In genomic region chr14:35158491-35158890, GRCh38 we compare ENCODE assay signal across 26 cellular contexts.
"Had no signal": no experiment of that assay in that cellular context is flagged by ENCODE, and none has a peak within 500 bp of the region (broad histone marks: within the 10 kb centered on the region; RNA-seq: fewer than 3 reads in every experiment).

No MANE protein-coding gene starts in this region.

- H3K27me3 Mint-ChIP-seq: activated CD4-positive, alpha-beta memory T cell treated with anti-CD3 and anti-CD28 coated beads, Interleukin-2, amount 10 ng/mL, durations not matched to agents 7 days and 5 days; activated CD4-positive, alpha-beta T cell treated with anti-CD3 and anti-CD28 coated beads, Interleukin-2, amount 10 ng/mL, durations not matched to agents 7 days and 5 days; activated T-cell treated with anti-CD3 and anti-CD28 coated beads, Interleukin-2, amount 50 U/mL, for 24 hours; naive B cell had no signal

- H3K4me1 ChIP-seq: testis, uterus had no signal

- H3K27ac Mint-ChIP-seq: activated CD4-positive, alpha-beta memory T cell treated with anti-CD3 and anti-CD28 coated beads, Interleukin-2, amount 10 ng/mL, durations not matched to agents 7 days and 5 days; activated CD4-positive, alpha-beta T cell treated with anti-CD3 and anti-CD28 coated beads, Interleukin-2, amount 10 ng/mL, durations not matched to agents 7 days and 5 days; activated naive CD4-positive, alpha-beta T cell treated with anti-CD3 and anti-CD28 coated beads, Interleukin-2, amount 50 U/mL, for 72 hours had no signal

- FAIRE-seq: endometrium had no signal

- H3K9me3 Mint-ChIP-seq: activated CD4-positive, alpha-beta memory T cell treated with anti-CD3 and anti-CD28 coated beads, Interleukin-2, amount 10 ng/mL, durations not matched to agents 7 days and 5 days; activated CD4-positive, alpha-beta T cell treated with anti-CD3 and anti-CD28 coated beads, Interleukin-2, amount 10 ng/mL, durations not matched to agents 7 days and 5 days; activated naive CD4-positive, alpha-beta T cell treated with anti-CD3 and anti-CD28 coated beads, Interleukin-2, amount 50 U/mL, for 72 hours; activated T-cell treated with anti-CD3 and anti-CD28 coated beads, Interleukin-2, amount 50 U/mL, for 24 hours; mesothelial cell of epicardium; naive B cell had no signal

- H3K9me3 ChIP-seq: adrenal gland, gastrocnemius medialis, left ventricle myocardium inferior, testis, transverse colon, uterus had no signal

- DNase-seq: activated CD4-positive, alpha-beta memory T cell treated with anti-CD3 and anti-CD28 coated beads, Interleukin-2, amount 10 ng/mL, durations not matched to agents 7 days and 5 days; activated CD4-positive, alpha-beta T cell treated with anti-CD3 and anti-CD28 coated beads for 1 hour; activated CD4-positive, alpha-beta T cell treated with anti-CD3 and anti-CD28 coated beads, Interleukin-2, amount 10 ng/mL, durations not matched to agents 7 days and 5 days; activated CD8-positive, alpha-beta memory T cell treated with anti-CD3 and anti-CD28 coated beads, Interleukin-2, amount 50 U/mL, for 48 hours; activated naive CD4-positive, alpha-beta T cell; activated T-cell treated with anti-CD3 and anti-CD28 coated beads, Interleukin-2, amount 50 U/mL, for 24 hours; adrenal gland; aorta; effector CD4-positive, alpha-beta T cell; gastrocnemius medialis; glutamatergic neuron; left ventricle myocardium inferior; naive B cell; posterior cingulate gyrus; stimulated activated CD4-positive, alpha-beta T cell treated with anti-CD3 and anti-CD28 coated beads, Interleukin-2, amount 100 ng/mL, for 48 hours; stimulated activated naive CD8-positive, alpha-beta T cell treated with anti-CD3 and anti-CD28 coated beads, Interleukin-15, Interleukin-2, amounts not matched to agents 100 U/mL and 50 U/mL, for 24 hours; T-helper 2 cell; testis; transverse colon; uterus had no signal

- ATAC-seq: activated naive CD4-positive, alpha-beta T cell treated with anti-CD3 and anti-CD28 coated beads, Interleukin-2, amount 50 U/mL, for 72 hours; gastrocnemius medialis; stimulated activated naive CD8-positive, alpha-beta T cell treated with anti-CD3 and anti-CD28 coated beads, Interleukin-15, Interleukin-2, amounts not matched to agents 100 U/mL and 50 U/mL, for 24 hours; WTC11 had no signal

- H3K4me3 Mint-ChIP-seq: activated CD4-positive, alpha-beta memory T cell treated with anti-CD3 and anti-CD28 coated beads, Interleukin-2, amount 10 ng/mL, durations not matched to agents 7 days and 5 days; activated CD4-positive, alpha-beta T cell treated with anti-CD3 and anti-CD28 coated beads, Interleukin-2, amount 10 ng/mL, durations not matched to agents 7 days and 5 days; activated T-cell treated with anti-CD3 and anti-CD28 coated beads, Interleukin-2, amount 50 U/mL, for 24 hours; mesothelial cell of epicardium; naive B cell; WTC11 had no signal

- H3K4me3 ChIP-seq: adrenal gland, gastrocnemius medialis, left ventricle myocardium inferior, lung, testis, transverse colon, uterus had no signal

- H3K27ac ChIP-seq: adrenal gland, brain microvascular endothelial cell, gastrocnemius medialis, left ventricle myocardium inferior, testis, transverse colon, uterus had no signal
